ENCODE assay signal across 1 cellular context in genomic region chr14:22333408-22334274, GRCh38.
TF ChIP-seq lines count a peak whose summit lies in the region.

No MANE protein-coding gene starts in this region.

TF ChIP-seq in HepG2, 621 proteins besides CTCF, POLR2A, EP300 and RAD21 (continued from another document and continues in another):
- TF ChIP-seq IRF9 (CRISPR knock-in tag; IDR thresholded peaks at IDR 0.05; ENCODE audit: borderline replicate concordance) = no peak
- no peak for TF ChIP-seq ZNF407 (CRISPR knock-in tag; IDR thresholded peaks at IDR 0.05; ENCODE audit: not compliant biosample characterization)
- no peak for TF ChIP-seq ZNF720 (CRISPR knock-in tag; IDR thresholded peaks at IDR 0.05)
- TF ChIP-seq BCL3 (CRISPR knock-in tag; IDR thresholded peaks at IDR 0.05) = no peak
- TF ChIP-seq JDP2 (CRISPR knock-in tag; IDR thresholded peaks at IDR 0.05; ENCODE audit: borderline replicate concordance) = no peak
- TF ChIP-seq ZBTB26 (CRISPR knock-in tag; IDR thresholded peaks at IDR 0.05; ENCODE audit: borderline replicate concordance) = no peak
- TF ChIP-seq ZBTB43 (CRISPR knock-in tag; conservative IDR thresholded peaks at IDR 0.05) = no peak
- no peak for TF ChIP-seq ZFY (CRISPR knock-in tag; IDR thresholded peaks at IDR 0.05)
- peak; percentile 100 for TF ChIP-seq FOSL2 (CRISPR knock-in tag; IDR thresholded peaks at IDR 0.05)
- TF ChIP-seq ADNP (CRISPR knock-in tag; IDR thresholded peaks at IDR 0.05) = no peak
- TF ChIP-seq MAF1 (CRISPR knock-in tag; IDR thresholded peaks at IDR 0.05; ENCODE audit: borderline replicate concordance) = no peak
- no peak for TF ChIP-seq HNRNPLL (IDR thresholded peaks at IDR 0.05; ENCODE audit: low read depth, low read length, poor library complexity, severe bottlenecking)
- TF ChIP-seq ZBTB8A (CRISPR knock-in tag; IDR thresholded peaks at IDR 0.05; ENCODE audit: borderline replicate concordance, low read depth) = no peak
- TF ChIP-seq ZIK1 (CRISPR knock-in tag; IDR thresholded peaks at IDR 0.05; ENCODE audit: borderline replicate concordance, low read depth) = no peak
- no peak for TF ChIP-seq ZBTB4 (CRISPR knock-in tag; IDR thresholded peaks at IDR 0.05; ENCODE audit: borderline replicate concordance)
- no peak for TF ChIP-seq LBX2 (CRISPR knock-in tag; IDR thresholded peaks at IDR 0.05; ENCODE audit: borderline replicate concordance)
- no peak for TF ChIP-seq ZNF484 (CRISPR knock-in tag; IDR thresholded peaks at IDR 0.05; ENCODE audit: borderline replicate concordance, low read depth)
- no peak for TF ChIP-seq ZNF136 (CRISPR knock-in tag; IDR thresholded peaks at IDR 0.05; ENCODE audit: low read depth)
- TF ChIP-seq ZNF782 (CRISPR knock-in tag; IDR thresholded peaks at IDR 0.05; ENCODE audit: borderline replicate concordance) = no peak
- TF ChIP-seq JUN (CRISPR knock-in tag; IDR thresholded peaks at IDR 0.05) = peak; percentile 99
- TF ChIP-seq TGIF2 (CRISPR knock-in tag; IDR thresholded peaks at IDR 0.05) = no peak
- no peak for TF ChIP-seq GMEB2 (CRISPR knock-in tag; IDR thresholded peaks at IDR 0.05; ENCODE audit: low read depth)
- no peak for TF ChIP-seq KAT7 (CRISPR knock-in tag; IDR thresholded peaks at IDR 0.05; ENCODE audit: borderline replicate concordance)
- peak; percentile 98 for TF ChIP-seq ARID5B (CRISPR knock-in tag; IDR thresholded peaks at IDR 0.05)
- TF ChIP-seq CENPBD1 (CRISPR knock-in tag; IDR thresholded peaks at IDR 0.05; ENCODE audit: borderline replicate concordance, low read depth) = no peak
- TF ChIP-seq ARID3A (IDR thresholded peaks at IDR 0.05; ENCODE audit: low read depth, low read length) = peak; percentile 99
- TF ChIP-seq ZNF143 (CRISPR knock-in tag; IDR thresholded peaks at IDR 0.05) = no peak
- no peak for TF ChIP-seq SPEN (CRISPR knock-in tag; IDR thresholded peaks at IDR 0.05; ENCODE audit: low read depth)
- no peak for TF ChIP-seq ZNF709 (CRISPR knock-in tag; IDR thresholded peaks at IDR 0.05)
